Comparison of ENCODE assay signal across 1 cellular context in the genomic region with DNA sequence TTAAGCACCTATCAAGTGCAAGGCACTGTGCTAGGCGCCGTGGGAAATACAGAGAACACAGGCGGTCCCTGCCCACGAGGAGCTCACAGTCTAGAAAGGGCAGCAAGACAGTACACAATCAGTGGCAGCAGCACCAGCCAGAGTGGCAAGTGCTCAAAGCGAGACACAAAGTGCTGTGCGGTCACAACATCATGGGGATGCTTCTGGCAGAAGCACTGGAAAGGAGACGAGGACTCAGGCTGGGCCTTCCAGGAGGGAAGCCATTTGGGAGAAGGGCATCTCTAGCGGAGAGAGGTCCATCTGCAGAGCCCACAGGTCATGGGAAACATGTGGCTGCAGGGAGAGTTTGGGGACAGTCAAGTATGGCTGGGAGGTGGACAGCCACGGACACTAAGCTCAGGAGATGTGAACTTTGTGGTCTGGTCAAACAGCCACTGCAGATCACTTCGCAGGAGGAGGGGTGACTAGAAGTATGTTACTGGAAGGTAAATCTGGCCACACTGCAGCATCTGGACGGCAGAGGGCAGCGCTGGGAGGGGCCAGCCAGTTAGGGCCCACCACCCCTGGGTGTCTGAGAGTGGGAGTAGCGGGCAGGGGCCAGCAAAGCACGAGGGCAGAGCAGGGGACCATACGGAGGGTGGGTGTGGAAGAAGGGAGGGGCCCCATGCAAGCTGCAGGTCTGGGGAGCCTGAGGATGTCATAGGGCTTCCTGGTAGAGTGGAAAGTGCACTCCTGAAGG.
TF ChIP-seq lines count a peak whose summit lies in the region.

No MANE protein-coding gene starts in this region.

TF ChIP-seq in IMR-90, 13 proteins besides CTCF, POLR2A, EP300 and RAD21:
- peak; percentile 50; the same call in 1 of the 2 replicates for TF ChIP-seq SMC3 (IDR thresholded peaks at IDR 0.05; ENCODE audit: low read depth, low read length)
- no peak for TF ChIP-seq CHD1 (IDR thresholded peaks at IDR 0.05; ENCODE audit: low read depth, low read length)
- TF ChIP-seq, protein P1, sequence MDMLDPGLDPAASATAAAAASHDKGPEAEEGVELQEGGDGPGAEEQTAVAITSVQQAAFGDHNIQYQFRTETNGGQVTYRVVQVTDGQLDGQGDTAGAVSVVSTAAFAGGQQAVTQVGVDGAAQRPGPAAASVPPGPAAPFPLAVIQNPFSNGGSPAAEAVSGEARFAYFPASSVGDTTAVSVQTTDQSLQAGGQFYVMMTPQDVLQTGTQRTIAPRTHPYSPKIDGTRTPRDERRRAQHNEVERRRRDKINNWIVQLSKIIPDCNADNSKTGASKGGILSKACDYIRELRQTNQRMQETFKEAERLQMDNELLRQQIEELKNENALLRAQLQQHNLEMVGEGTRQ (IDR thresholded peaks at IDR 0.05; ENCODE audit: low read depth, low read length) = no peak
